In genomic region chr1:187928717-187929116, GRCh38 we compare ENCODE assay signal across 16 cellular contexts.
DNase-seq lines count a peak whose midpoint lies in the region; ATAC-seq, FAIRE-seq and TF ChIP-seq lines count a peak whose summit lies in the region.
"Had no signal": no experiment of that assay in that cellular context is flagged by ENCODE, and none has a peak within 500 bp of the region (broad histone marks: within the 10 kb centered on the region; RNA-seq: fewer than 3 reads in every experiment).

No MANE protein-coding gene starts in this region.

- ATAC-seq in right lobe of liver: peak; percentile 39 to 68 (median 54)
- ATAC-seq: CD8-positive, alpha-beta T cell; SK-N-SH treated with all-trans-retinoic acid at 6 μM for 48 hours had no signal

- TF ChIP-seq POLR2A in right lobe of liver (IDR thresholded peaks at IDR 0.05): no peak

- intact Hi-C loops in right lobe of liver (cut with DNase I): no loop called here

- DNase-seq in NCI-H748 (lab: John Stamatoyannopoulos, UW; ENCODE audit: unreplicated experiment): peak; percentile 9
- DNase-seq in NCI-H748 treated with DMSO at 0.1 percent for 48 hours (lab: John Stamatoyannopoulos, UW): no peak
- peak; percentile 3 for DNase-seq in dermis blood vessel endothelial cell
- no peak for DNase-seq in right lobe of liver
- DNase-seq in NCI-H2029 treated with DMSO at 0.1 percent for 48 hours (lab: John Stamatoyannopoulos, UW): no peak
- DNase-seq in NCI-H2171 treated with DMSO at 0.1 percent for 48 hours (lab: John Stamatoyannopoulos, UW): no peak
- no peak for DNase-seq in HTR-8/SVneo (ENCODE audit: insufficient read length, low spot score)
- DNase-seq in HAP-1 (ENCODE audit: low spot score in 2 of 2): no peak
- DNase-seq: 8988T; CD8-positive, alpha-beta T cell; NCI-H1105 treated with DMSO at 0.1 percent for 48 hours; NCI-H2081; NCI-H446 treated with DMSO at 0.1 percent for 48 hours; NCI-H526 treated with DMSO at 0.1 percent for 48 hours had no signal

- no peak for FAIRE-seq in HTR-8/SVneo (lab: Jason Lieb, UNC)
- FAIRE-seq: GM12892 had no signal

- no peak overlapping the region for H3K4me3 ChIP-seq in right lobe of liver
- no peak overlapping the region for H3K4me3 ChIP-seq in HAP-1

- H3K36me3 ChIP-seq in right lobe of liver (no peaks in the 10 kb centered on the region), HAP-1 (replicated peaks) (no peaks in the 10 kb centered on the region)

- peaks cover 0 to 16% (median 0%) of the 10 kb centered on the region in 4 donors for H3K4me1 ChIP-seq in right lobe of liver
- H3K4me1 ChIP-seq in HAP-1: no peaks in the 10 kb centered on the region

- 16% methylated on average over 2 of the region's 2 CpGs for WGBS in right lobe of liver (ENCODE audit: insufficient coverage, low coverage, low lambda C conversion rate, missing lambda C conversion rate)

- no peak overlapping the region for H3K27ac ChIP-seq in right lobe of liver

- no peaks in the 10 kb centered on the region for H3K9me3 ChIP-seq in right lobe of liver
- no peaks in the 10 kb centered on the region for H3K9me3 ChIP-seq in HAP-1

- no peak for TF ChIP-seq CTCF in right lobe of liver (IDR thresholded peaks at IDR 0.05)

- in situ Hi-C loops in HAP-1 (cut with MboI; ENCODE audit: low sequenced_read_pairs): no loop called here

- H3K27me3 ChIP-seq in right lobe of liver (no peaks in the 10 kb centered on the region), HAP-1 (ENCODE audit: low read depth) (no peaks in the 10 kb centered on the region)

Comparison
In these comparisons a context has a peak if more than half of its experiments do, and no peak if none do; other contexts are left out.
1. DNase-seq: peak in NCI-H748 (single experiment) and dermis blood vessel endothelial cell (single experiment); none in NCI-H748 treated with DMSO at 0.1 percent for 48 hours (single experiment), right lobe of liver (0 of 3), NCI-H2029 treated with DMSO at 0.1 percent for 48 hours (single experiment), NCI-H2171 treated with DMSO at 0.1 percent for 48 hours (single experiment), HTR-8/SVneo (single experiment) and HAP-1 (0 of 2).